Comparison of ENCODE assay signal across 8 cellular contexts in genomic region chr13:21670883-21671792, GRCh38. TPM values are rescaled to one million over a fixed set of nuclear protein-coding genes. Genes with fewer than 3 reads are reported as not detected.
DNase-seq lines count a peak whose midpoint lies in the region; ATAC-seq and TF ChIP-seq lines count a peak whose summit lies in the region.

FGF9 (plus strand) TSS chr13:21671073; CDS start chr13:21671913, 840 bp downstream.

- TF ChIP-seq CTCF in GM10266 (IDR thresholded peaks at IDR 0.05; ENCODE audit: control insufficient read depth, insufficient read depth, low read depth, missing control alignments) (no peak), left ventricle myocardium inferior (IDR thresholded peaks at IDR 0.05; ENCODE audit: borderline replicate concordance) (peak; percentile 39), prostate gland (IDR thresholded peaks at IDR 0.05) (peak in 2 of 4 experiments; percentile 11 to 12)

- peak; percentile 34 for TF ChIP-seq POLR2A in prostate gland (IDR thresholded peaks at IDR 0.05)

- H3K9me3 Mint-ChIP-seq in activated naive CD8-positive, alpha-beta T cell treated with anti-CD3 and anti-CD28 coated beads, Interleukin-2, amount 50 U/mL, for 24 hours = no peaks in the 10 kb centered on the region

- no peaks in the 10 kb centered on the region for H3K36me3 Mint-ChIP-seq in activated naive CD8-positive, alpha-beta T cell treated with anti-CD3 and anti-CD28 coated beads, Interleukin-2, amount 50 U/mL, for 24 hours (ENCODE audit: low read depth)

- H3K27ac ChIP-seq in left ventricle myocardium inferior (replicated peaks) = peak within 1 kb of the TSS; percentile 45
- H3K27ac ChIP-seq in prostate gland = no peak within 1 kb of the TSS
- H3K27ac ChIP-seq in aorta (ENCODE audit: low read depth in 1 of 2, low read length in 2 of 2) = no peak within 1 kb of the TSS

- H3K27me3 Mint-ChIP-seq in activated naive CD8-positive, alpha-beta T cell treated with anti-CD3 and anti-CD28 coated beads, Interleukin-2, amount 50 U/mL, for 24 hours = peaks cover 51% of the 10 kb centered on the region

- H3K4me3 ChIP-seq in H7 (ENCODE audit: insufficient read depth, low read depth, low read length) = peak within 1 kb of the TSS; percentile 66
- peak within 1 kb of the TSS; percentile 66 for H3K4me3 ChIP-seq in MG63
- peak within 1 kb of the TSS; percentile 82 for H3K4me3 ChIP-seq in left ventricle myocardium inferior
- H3K4me3 ChIP-seq in prostate gland = peak within 1 kb of the TSS; percentile 34 to 37
- peak within 1 kb of the TSS; percentile 37 to 74 for H3K4me3 ChIP-seq in aorta (ENCODE audit: low read length in 2 of 2)

- ATAC-seq in activated naive CD8-positive, alpha-beta T cell treated with anti-CD3 and anti-CD28 coated beads, Interleukin-2, amount 50 U/mL, for 24 hours = peak; percentile 86
- peak; percentile 91 for ATAC-seq in aorta (ENCODE audit: low FRiP score)

- DNase-seq in GM10266 (ENCODE audit: extremely low spot score) (peak; percentile 91), H7 (peak; percentile 94), MG63 (peak; percentile 81), SKM-1 (lab: John Stamatoyannopoulos, UW; ENCODE audit: unreplicated experiment) (peak; percentile 62), left ventricle myocardium inferior (peak; percentile 76), prostate gland (ENCODE audit: low spot score) (peak; percentile 62), aorta (peak; percentile 79 to 88)
- DNase-seq in activated naive CD8-positive, alpha-beta T cell treated with anti-CD3 and anti-CD28 coated beads, Interleukin-2, amount 50 U/mL, for 24 hours = peak; percentile 75

- H3K36me3 ChIP-seq in H7 (replicated peaks; ENCODE audit: control insufficient read depth, insufficient read depth, low read length) (no peaks in the 10 kb centered on the region), MG63 (no peaks in the 10 kb centered on the region), left ventricle myocardium inferior (no peaks in the 10 kb centered on the region), prostate gland (no peaks in the 10 kb centered on the region), aorta (ENCODE audit: control insufficient read depth in 1 of 2, insufficient read depth in 2 of 2, low read length in 1 of 2) (no peaks in the 10 kb centered on the region)

- WGBS in prostate gland = under 1% methylated on average over 62 of the region's 62 CpGs
- 0 to 1% methylated on average over 62 of the region's 62 CpGs for WGBS in aorta, 2 donors

- H3K4me3 Mint-ChIP-seq in activated naive CD8-positive, alpha-beta T cell treated with anti-CD3 and anti-CD28 coated beads, Interleukin-2, amount 50 U/mL, for 24 hours = peak within 1 kb of the TSS; percentile 84

- peaks cover 55% of the 10 kb centered on the region for H3K4me1 Mint-ChIP-seq in activated naive CD8-positive, alpha-beta T cell treated with anti-CD3 and anti-CD28 coated beads, Interleukin-2, amount 50 U/mL, for 24 hours

- intact Hi-C loops in left ventricle myocardium inferior (cut with micrococcal nuclease) (no loop called here), prostate gland (cut with DNase I) (no loop called here), aorta (cut with DNase I) (no loop called here)

- H3K9me3 ChIP-seq in MG63 (no peaks in the 10 kb centered on the region), left ventricle myocardium inferior (replicated peaks) (no peaks in the 10 kb centered on the region), prostate gland (no peaks in the 10 kb centered on the region), aorta (ENCODE audit: control insufficient read depth, low read length) (no peaks in the 10 kb centered on the region)

- H3K4me1 ChIP-seq in left ventricle myocardium inferior (peaks cover 74% of the 10 kb centered on the region), prostate gland (replicated peaks) (no peaks in the 10 kb centered on the region), aorta (ENCODE audit: control insufficient read depth in 1 of 2, insufficient read depth in 2 of 2, low read length in 2 of 2) (no peaks in the 10 kb centered on the region)

- no peak within 1 kb of the TSS for H3K27ac Mint-ChIP-seq in activated naive CD8-positive, alpha-beta T cell treated with anti-CD3 and anti-CD28 coated beads, Interleukin-2, amount 50 U/mL, for 24 hours

- H3K27me3 ChIP-seq in H7 (ENCODE audit: control insufficient read depth, insufficient read depth, low read length) (peaks cover 83% of the 10 kb centered on the region), MG63 (peaks cover 7% of the 10 kb centered on the region; the same call in 1 of the 2 replicates), left ventricle myocardium inferior (ENCODE audit: low read depth) (peaks cover 77% of the 10 kb centered on the region), prostate gland (replicated peaks; ENCODE audit: insufficient read depth) (peaks cover 9% of the 10 kb centered on the region), aorta (ENCODE audit: control insufficient read depth in 1 of 2, insufficient read depth in 2 of 2, low read length in 1 of 2) (peaks cover 0 to 2% of the 10 kb centered on the region in 2 donors)

RNA-seq across cellular contexts. Expression of gene FGF9, which starts in this region (rescaled TPM):
- 0.42 and 0.85 TPM in 2 replicates for total RNA-seq in H7 (2014; rRNA removed; shearing (Covaris generic))
- total RNA-seq in MG63 (2014; rRNA removed; shearing (Covaris generic); ENCODE audit: low replicate concordance) = 0.92 and 4.3 TPM in 2 replicates
- total RNA-seq in left ventricle myocardium inferior (12.3 TPM), prostate gland (1 to 10 TPM in 1 of 2 donors, under 1 TPM in 1; 0.14 to 1.6 TPM), aorta (1 to 10 TPM in 1 of 2 donors, under 1 TPM in 1; 0.62 to 6.1 TPM)
- not detected for polyA plus RNA-seq in aorta

Comparison
In these comparisons a context has a peak if more than half of its experiments do, and no peak if none do; other contexts are left out.
1. Peak in DNase-seq and H3K4me3 ChIP-seq in H7; RNA of the gene not detected or under 1 TPM.